Comparison of ENCODE assay signal across 23 cellular contexts in genomic region chr10:112973805-112974204, GRCh38. TPM values are rescaled to one million over a fixed set of nuclear protein-coding genes. Genes with fewer than 3 reads are reported as not detected.
A peak's percentile ranks its signal among the peaks of the same experiment; 100 is the strongest.
DNase-seq lines count a peak whose midpoint lies in the region; ATAC-seq and TF ChIP-seq lines count a peak whose summit lies in the region.
"Had no signal": no experiment of that assay in that cellular context is flagged by ENCODE, and none has a peak within 500 bp of the region (broad histone marks: within the 10 kb centered on the region; RNA-seq: fewer than 3 reads in every experiment).

No MANE protein-coding gene starts in this region.

- H3K4me2 ChIP-seq in HCT116 (ENCODE audit: low read length): no peak overlapping the region

- RAD21 ChIA-PET in HCT116 (lab: Charles Lee; ENCODE audit: low non-redundant PET in 1 of 2, low total read pairs in 2 of 2, uncharacterized antibody in 2 of 2, unreplicated experiment in 2 of 2): no interaction called here

- no peak overlapping the region for H3K9ac ChIP-seq in HCT116 (ENCODE audit: low read length)
- peak overlapping the region; percentile 9 for H3K9ac ChIP-seq in adipocyte (ENCODE audit: low read length)

- H3K9me3 ChIP-seq in HCT116 (ENCODE audit: control insufficient read depth in 1 of 2, insufficient read depth in 1 of 2, low read depth in 1 of 2, low read length in 2 of 2): no peaks in the 10 kb centered on the region
- no peaks in the 10 kb centered on the region for H3K9me3 ChIP-seq in adipocyte (ENCODE audit: control insufficient read depth, low read length)
- H3K9me3 ChIP-seq in sigmoid colon: no peaks in the 10 kb centered on the region
- H3K9me3 ChIP-seq: BE2C, SJCRH30 had no signal

- no TSS peak for BruUV-seq in HCT116 (replicated peaks; lab: Mats Ljungman, UMichigan)

- H3K4me3 ChIP-seq in HCT116 (replicated peaks in 1 of 2; ENCODE audit: low read depth in 1 of 2, low read length in 2 of 2): no peak overlapping the region
- H3K4me3 ChIP-seq in adipocyte (ENCODE audit: low read length): no peak overlapping the region
- no peak overlapping the region for H3K4me3 ChIP-seq in sigmoid colon
- H3K4me3 ChIP-seq: SJCRH30 had no signal

- peaks cover 100% of the 10 kb centered on the region for H3K79me2 ChIP-seq in HCT116 (ENCODE audit: insufficient read depth, low read length)

- intact Hi-C loops in HCT116 (cut with micrococcal nuclease): no loop called here
- intact Hi-C loops in sigmoid colon (cut with DNase I): no loop called here

- H3K9me2 ChIP-seq in HCT116 (ENCODE audit: insufficient read depth): no peaks in the 10 kb centered on the region

- TF ChIP-seq CTCF in HCT116 (IDR thresholded peaks at IDR 0.05 in 2 of 3, conservative IDR thresholded peaks at IDR 0.05 in 1 of 3; ENCODE audit: borderline replicate concordance in 1 of 3, insufficient read depth in 1 of 3, low read depth in 2 of 3, low read length in 2 of 3) (peak in 2 of 3 experiments; percentile 21 to 23; a peak in 2 of 6 replicates), sigmoid colon (IDR thresholded peaks at IDR 0.05) (no peak)

- ATAC-seq in HCT116: peak; percentile 59
- no peak for ATAC-seq in HG02970 (IDR thresholded peaks at IDR 0.05; ENCODE audit: low FRiP score, unreplicated experiment)
- ATAC-seq: Right ventricle myocardium inferior, SK-N-SH treated with all-trans-retinoic acid at 6 μM for 48 hours had no signal

- H3K36me3 ChIP-seq in HCT116 (ENCODE audit: control insufficient read depth in 1 of 2, insufficient read depth in 2 of 2, low read length in 2 of 2) (peaks cover 73% of the 10 kb centered on the region in 2 experiments), adipocyte (ENCODE audit: control insufficient read depth, insufficient read depth, low read length, severe bottlenecking) (peaks cover 68% of the 10 kb centered on the region), sigmoid colon (peaks cover 0 to 15% (median 0%) of the 10 kb centered on the region in 4 donors)

- CTCF ChIA-PET in HCT116 (lab: Charles Lee): no interaction called here

- no peak for TF ChIP-seq EP300 in sigmoid colon (IDR thresholded peaks at IDR 0.05)

- H3K27ac ChIP-seq in HCT116 (ENCODE audit: low read depth, low read length) (no peak overlapping the region), sigmoid colon (peak overlapping the region in 3 of 4 donors; percentile 16 to 52 (median 44))
- H3K27ac ChIP-seq: 22Rv1, SJCRH30 had no signal

- H4K20me1 ChIP-seq in HCT116 (ENCODE audit: insufficient read depth): peaks cover 46% of the 10 kb centered on the region

- no peak for TF ChIP-seq RAD21 in HCT116 (IDR thresholded peaks at IDR 0.05; ENCODE audit: low read depth)

- no peak overlapping the region for H2AFZ ChIP-seq in HCT116 (ENCODE audit: low read depth, low read length, poor library complexity, severe bottlenecking)

- TF ChIP-seq POLR2A in HCT116 (IDR thresholded peaks at IDR 0.05; ENCODE audit: borderline replicate concordance, extremely low read depth, insufficient read depth, insufficient read length) (no peak), sigmoid colon (IDR thresholded peaks at IDR 0.05) (no peak)

- DNase-seq in DMS53 (lab: John Stamatoyannopoulos, UW): peak; percentile 14
- DNase-seq in DMS53 treated with DMSO at 0.1 percent for 48 hours (lab: John Stamatoyannopoulos, UW; ENCODE audit: unreplicated experiment): no peak
- no peak for DNase-seq in HCT116 (ENCODE audit: low read depth, low spot score)
- DNase-seq in adipocyte (ENCODE audit: low read depth): no peak
- DNase-seq in sigmoid colon: no peak
- no peak for DNase-seq in cortex of kidney (lab: John Stamatoyannopoulos, UW)
- DNase-seq: ACHN; BE2C; Calu3; CD8-positive, alpha-beta memory T cell; IMR-90; KG1; NCI-H1048; NCI-H1417; NCI-H1694; NCI-H2081; NCI-H2227 treated with DMSO at 0.1 percent for 48 hours; NCI-H69; SJCRH30 had no signal

- WGBS in sigmoid colon, 2 donors: 90 to 92% methylated on average over 5 of the region's 5 CpGs

- no peaks in the 10 kb centered on the region for H3K27me3 ChIP-seq in HCT116 (ENCODE audit: insufficient read depth, low read length)
- no peaks in the 10 kb centered on the region for H3K27me3 ChIP-seq in adipocyte (replicated peaks; ENCODE audit: control insufficient read depth, insufficient read depth, low read length)
- no peaks in the 10 kb centered on the region for H3K27me3 ChIP-seq in sigmoid colon
- H3K27me3 ChIP-seq: BE2C, SJCRH30 had no signal

- POLR2A ChIA-PET in HCT116 (lab: Charles Lee): no interaction called here

- H3K4me1 ChIP-seq in HCT116 (ENCODE audit: control insufficient read depth in 1 of 2, insufficient read depth in 2 of 2, low read length in 2 of 2) (peaks cover 0 to 13% of the 10 kb centered on the region in 2 experiments; a peak in 2 of 4 replicates), adipocyte (ENCODE audit: control insufficient read depth, insufficient read depth, low read length) (peaks cover 19% of the 10 kb centered on the region), sigmoid colon (peaks cover 0 to 67% (median 34%) of the 10 kb centered on the region in 4 donors)
- H3K4me1 ChIP-seq: SJCRH30 had no signal

TF ChIP-seq in HCT116, 20 proteins besides CTCF, POLR2A, EP300 and RAD21:
- TF ChIP-seq CEBPB (IDR thresholded peaks at IDR 0.05; ENCODE audit: low read depth): no peak
- TF ChIP-seq ELF1 (IDR thresholded peaks at IDR 0.05; ENCODE audit: borderline replicate concordance, low read depth): no peak
- TF ChIP-seq POLR2AphosphoS5 (IDR thresholded peaks at IDR 0.05; ENCODE audit: low read depth, low read length): no peak
- no peak for TF ChIP-seq FOSL1 (IDR thresholded peaks at IDR 0.05; ENCODE audit: low read depth)
- no peak for TF ChIP-seq JUND (IDR thresholded peaks at IDR 0.05)
- TF ChIP-seq, protein P1, sequence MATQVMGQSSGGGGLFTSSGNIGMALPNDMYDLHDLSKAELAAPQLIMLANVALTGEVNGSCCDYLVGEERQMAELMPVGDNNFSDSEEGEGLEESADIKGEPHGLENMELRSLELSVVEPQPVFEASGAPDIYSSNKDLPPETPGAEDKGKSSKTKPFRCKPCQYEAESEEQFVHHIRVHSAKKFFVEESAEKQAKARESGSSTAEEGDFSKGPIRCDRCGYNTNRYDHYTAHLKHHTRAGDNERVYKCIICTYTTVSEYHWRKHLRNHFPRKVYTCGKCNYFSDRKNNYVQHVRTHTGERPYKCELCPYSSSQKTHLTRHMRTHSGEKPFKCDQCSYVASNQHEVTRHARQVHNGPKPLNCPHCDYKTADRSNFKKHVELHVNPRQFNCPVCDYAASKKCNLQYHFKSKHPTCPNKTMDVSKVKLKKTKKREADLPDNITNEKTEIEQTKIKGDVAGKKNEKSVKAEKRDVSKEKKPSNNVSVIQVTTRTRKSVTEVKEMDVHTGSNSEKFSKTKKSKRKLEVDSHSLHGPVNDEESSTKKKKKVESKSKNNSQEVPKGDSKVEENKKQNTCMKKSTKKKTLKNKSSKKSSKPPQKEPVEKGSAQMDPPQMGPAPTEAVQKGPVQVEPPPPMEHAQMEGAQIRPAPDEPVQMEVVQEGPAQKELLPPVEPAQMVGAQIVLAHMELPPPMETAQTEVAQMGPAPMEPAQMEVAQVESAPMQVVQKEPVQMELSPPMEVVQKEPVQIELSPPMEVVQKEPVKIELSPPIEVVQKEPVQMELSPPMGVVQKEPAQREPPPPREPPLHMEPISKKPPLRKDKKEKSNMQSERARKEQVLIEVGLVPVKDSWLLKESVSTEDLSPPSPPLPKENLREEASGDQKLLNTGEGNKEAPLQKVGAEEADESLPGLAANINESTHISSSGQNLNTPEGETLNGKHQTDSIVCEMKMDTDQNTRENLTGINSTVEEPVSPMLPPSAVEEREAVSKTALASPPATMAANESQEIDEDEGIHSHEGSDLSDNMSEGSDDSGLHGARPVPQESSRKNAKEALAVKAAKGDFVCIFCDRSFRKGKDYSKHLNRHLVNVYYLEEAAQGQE (IDR thresholded peaks at IDR 0.05; ENCODE audit: low read depth): no peak
- no peak for TF ChIP-seq SIN3A (IDR thresholded peaks at IDR 0.05; ENCODE audit: low read depth)
- no peak for TF ChIP-seq ZNF274 (IDR thresholded peaks at IDR 0.05; ENCODE audit: low read depth, low read length)

RNA-seq across cellular contexts. Expression of gene TCF7L2, which starts 23.8 kb away (rescaled TPM):
- 164 TPM for total RNA-seq in HCT116 (2021; ENCODE audit: unreplicated experiment)
- 120 and 126 TPM in 2 replicates for polyA plus RNA-seq in HCT116 (2012)
- total RNA-seq in sigmoid colon: 10 to 100 TPM; 15.3 to 40.4 (median 23.3) TPM
- 10 to 100 TPM; 30.0 to 32.0 (median 31.7) TPM for polyA plus RNA-seq in sigmoid colon

Comparison
In these comparisons a context has a peak if more than half of its experiments do, and no peak if none do; other contexts are left out.
1. CTCF ChIP-seq: peak in HCT116 (2 of 3); none in sigmoid colon (0 of 4).